Comparison of ENCODE assay signal across 16 cellular contexts in genomic region chr17:48486557-48486956, GRCh38. TPM values are rescaled to one million over a fixed set of nuclear protein-coding genes. Genes with fewer than 3 reads are reported as not detected.
DNase-seq lines count a peak whose midpoint lies in the region; ATAC-seq and TF ChIP-seq lines count a peak whose summit lies in the region.
"Had no signal": no experiment of that assay in that cellular context is flagged by ENCODE, and none has a peak within 500 bp of the region (broad histone marks: within the 10 kb centered on the region; RNA-seq: fewer than 3 reads in every experiment).

No MANE protein-coding gene starts in this region.

- BruUV-seq in A673 (replicated peaks; lab: Mats Ljungman, UMichigan), result no TSS peak

- no peak for TF ChIP-seq CTCF in hepatocyte (IDR thresholded peaks at IDR 0.05; ENCODE audit: poor library complexity)
- no peak for TF ChIP-seq CTCF in A673 (conservative IDR thresholded peaks at IDR 0.05; ENCODE audit: low read depth, low read length)
- TF ChIP-seq CTCF in left ventricle myocardium inferior (IDR thresholded peaks at IDR 0.05; ENCODE audit: borderline replicate concordance), result no peak

- H3K36me3 ChIP-seq in adipocyte (ENCODE audit: control insufficient read depth, insufficient read depth, low read length, severe bottlenecking) (no peaks in the 10 kb centered on the region), hepatocyte (replicated peaks; ENCODE audit: insufficient read depth, low read depth) (no peaks in the 10 kb centered on the region), A673 (ENCODE audit: insufficient read depth, low read length, poor library complexity, severe bottlenecking) (no peaks in the 10 kb centered on the region), left ventricle myocardium inferior (no peaks in the 10 kb centered on the region)
- H3K36me3 ChIP-seq: BLaER1 had no signal

- POLR2A ChIA-PET in A673 (lab: Charles Lee; ENCODE audit: low non-redundant PET), result no interaction called here

- no peaks in the 10 kb centered on the region for H3K9me3 ChIP-seq in adipocyte (ENCODE audit: control insufficient read depth, low read length)
- no peaks in the 10 kb centered on the region for H3K9me3 ChIP-seq in hepatocyte (ENCODE audit: low read depth)
- H3K9me3 ChIP-seq in A673 (ENCODE audit: low read depth, low read length, poor library complexity, severe bottlenecking), result no peaks in the 10 kb centered on the region
- no peaks in the 10 kb centered on the region for H3K9me3 ChIP-seq in left ventricle myocardium inferior (replicated peaks)
- H3K9me3 ChIP-seq: BLaER1 had no signal

- intact Hi-C loops in A673 (cut with micrococcal nuclease; ENCODE audit: unreplicated experiment) (no loop called here), left ventricle myocardium inferior (cut with micrococcal nuclease) (no loop called here)

- in situ Hi-C loops in ACHN (cut with HindIII; ENCODE audit: low pct_ligation_motif_present, low pct_unique_long_range_greater_than_20kb, low sequenced_read_pairs), result no loop called here

- H3K4me2 ChIP-seq in hepatocyte, result no peak overlapping the region
- H3K4me2 ChIP-seq: BLaER1 had no signal

- H3K36me3 Mint-ChIP-seq in stimulated activated naive B cell treated with anti-CD40 and anti-IgM and Interleukin-4, amounts not matched to agents 10 μg/mL and 1 μg/mL and 100 μg/mL, for 72 hours, result peaks cover 0 to 3% of the 10 kb centered on the region in 2 donors

- H3K27ac Mint-ChIP-seq in stimulated activated naive B cell treated with anti-CD40 and anti-IgM and Interleukin-4, amounts not matched to agents 10 μg/mL and 1 μg/mL and 100 μg/mL, for 72 hours, result no peak overlapping the region
- H3K27ac Mint-ChIP-seq: stimulated activated naive CD8-positive, alpha-beta T cell treated with anti-CD3 and anti-CD28 coated beads, Interleukin-15, amount 100 ng/mL, for 72 hours had no signal

- H3K4me3 Mint-ChIP-seq in stimulated activated naive B cell treated with anti-CD40 and anti-IgM and Interleukin-4, amounts not matched to agents 10 μg/mL and 1 μg/mL and 100 μg/mL, for 72 hours, result no peak overlapping the region
- H3K4me3 Mint-ChIP-seq: stimulated activated naive CD8-positive, alpha-beta T cell treated with anti-CD3 and anti-CD28 coated beads, Interleukin-15, amount 100 ng/mL, for 72 hours had no signal

- 50% methylated on average over 5 of the region's 5 CpGs for WGBS in hepatocyte (ENCODE audit: low lambda C conversion rate, missing lambda C conversion rate)

- H3K4me3 ChIP-seq in adipocyte (ENCODE audit: low read length) (no peak overlapping the region), hepatocyte (no peak overlapping the region), A673 (ENCODE audit: low read depth, low read length, poor library complexity, severe bottlenecking) (no peak overlapping the region), left ventricle myocardium inferior (no peak overlapping the region)
- H3K4me3 ChIP-seq: BLaER1 had no signal

- H2AFZ ChIP-seq in hepatocyte, result no peak overlapping the region

- ATAC-seq in stimulated activated naive B cell treated with anti-CD40 and anti-IgM and Interleukin-4, amounts not matched to agents 10 μg/mL and 1 μg/mL and 100 μg/mL, for 72 hours (replicated peaks), result no peak
- ATAC-seq: activated CD4-positive, CD25-positive, alpha-beta regulatory T cell treated with anti-CD3 and anti-CD28 coated beads, Interleukin-2, amount 50 U/mL, for 24 hours; stimulated activated naive CD8-positive, alpha-beta T cell treated with anti-CD3 and anti-CD28 coated beads, Interleukin-15, amount 100 ng/mL, for 72 hours had no signal

- H3K4me1 Mint-ChIP-seq in stimulated activated naive B cell treated with anti-CD40 and anti-IgM and Interleukin-4, amounts not matched to agents 10 μg/mL and 1 μg/mL and 100 μg/mL, for 72 hours, result peaks cover 24 to 40% of the 10 kb centered on the region in 2 donors

- H3K9me2 ChIP-seq in hepatocyte (replicated peaks; ENCODE audit: insufficient read depth), result no peaks in the 10 kb centered on the region

- CTCF ChIA-PET in A673 (lab: Charles Lee), result interaction anchor here (0.5 to 0.6 kb wide), 2 partner anchors 282 to 1830 kb away, joined by 3 read pairs; no protein-coding TSS in a partner anchor

- H3K4me1 ChIP-seq in adipocyte (ENCODE audit: control insufficient read depth, insufficient read depth, low read length) (peaks cover 30% of the 10 kb centered on the region), hepatocyte (ENCODE audit: insufficient read depth) (no peaks in the 10 kb centered on the region), A673 (ENCODE audit: insufficient read depth, low read length, poor library complexity, severe bottlenecking) (no peaks in the 10 kb centered on the region), left ventricle myocardium inferior (no peaks in the 10 kb centered on the region)

- DNase-seq in ACHN (peak; percentile 98), HK-2 (ENCODE audit: unreplicated experiment) (peak; percentile 85), adipocyte (ENCODE audit: low read depth) (peak; percentile 52), hepatocyte (ENCODE audit: low spot score) (peak; percentile 72), NCI-H2196 (lab: John Stamatoyannopoulos, UW; ENCODE audit: unreplicated experiment) (no peak), A673 (ENCODE audit: low spot score) (no peak), left ventricle myocardium inferior (no peak)
- DNase-seq in stimulated activated naive B cell treated with anti-CD40 and anti-IgM and Interleukin-4, amounts not matched to agents 10 μg/mL and 1 μg/mL and 100 μg/mL, for 72 hours, result no peak
- DNase-seq: activated gamma-delta T cell; NCI-H1105; NK-92 treated with Interleukin-12 subunit alpha and Interleukin-12 subunit beta, amount 100 ng/mL, for 24 hours; stimulated activated CD4-positive, alpha-beta T cell treated with anti-CD3 and anti-CD28 coated beads, Interleukin-12 subunit alpha, Interleukin-12 subunit beta, amount 100 ng/mL, for 4 hours; stimulated activated naive CD8-positive, alpha-beta T cell treated with anti-CD3 and anti-CD28 coated beads, Interleukin-15, amount 100 ng/mL, for 72 hours had no signal

- H3K9me3 Mint-ChIP-seq in stimulated activated naive B cell treated with anti-CD40 and anti-IgM and Interleukin-4, amounts not matched to agents 10 μg/mL and 1 μg/mL and 100 μg/mL, for 72 hours, result no peaks in the 10 kb centered on the region
- H3K9me3 Mint-ChIP-seq: stimulated activated naive CD8-positive, alpha-beta T cell treated with anti-CD3 and anti-CD28 coated beads, Interleukin-15, amount 100 ng/mL, for 72 hours had no signal

- H3K9ac ChIP-seq in adipocyte (ENCODE audit: low read length), result no peak overlapping the region
- H3K9ac ChIP-seq: BLaER1 had no signal

- H3K79me2 ChIP-seq in hepatocyte, result no peaks in the 10 kb centered on the region

- peaks cover 25 to 36% of the 10 kb centered on the region in 2 donors for H3K27me3 Mint-ChIP-seq in stimulated activated naive B cell treated with anti-CD40 and anti-IgM and Interleukin-4, amounts not matched to agents 10 μg/mL and 1 μg/mL and 100 μg/mL, for 72 hours

- H3K27me3 ChIP-seq in adipocyte (replicated peaks; ENCODE audit: control insufficient read depth, insufficient read depth, low read length) (no peaks in the 10 kb centered on the region), hepatocyte (peaks cover 28% of the 10 kb centered on the region), A673 (replicated peaks; ENCODE audit: insufficient read depth, low read depth, low read length, poor library complexity) (no peaks in the 10 kb centered on the region), left ventricle myocardium inferior (ENCODE audit: low read depth) (peaks cover 98% of the 10 kb centered on the region)

- no peaks in the 10 kb centered on the region for H4K20me1 ChIP-seq in hepatocyte (ENCODE audit: insufficient read depth, poor library complexity, severe bottlenecking)
- H4K20me1 ChIP-seq: BLaER1 had no signal

- H3K27ac ChIP-seq in hepatocyte (no peak overlapping the region), A673 (ENCODE audit: low read depth, low read length, poor library complexity, severe bottlenecking) (no peak overlapping the region), left ventricle myocardium inferior (replicated peaks) (no peak overlapping the region)
- H3K27ac ChIP-seq: BLaER1 had no signal

RNA-seq across cellular contexts. Expression of gene HOXB1, which starts 44.3 kb away (rescaled TPM):
- total RNA-seq in hepatocyte, result not detected in 2 replicates
- polyA plus RNA-seq in hepatocyte, result not detected in 2 replicates
- total RNA-seq in A673 (2021), result not detected in 2 replicates
- total RNA-seq in left ventricle myocardium inferior, result not detected
- total RNA-seq: mononuclear cell had no signal

RNA-seq across cellular contexts. Expression of gene SKAP1, which starts 56.5 kb away (rescaled TPM):
- total RNA-seq in hepatocyte (1.8 and 3.0 TPM in 2 replicates), A673 (2021) (not detected in 2 replicates), left ventricle myocardium inferior (0.27 TPM)
- 1.4 and 4.1 TPM in 2 replicates for polyA plus RNA-seq in hepatocyte

RNA-seq across cellular contexts. Expression of gene HOXB2, which starts 58.4 kb away (rescaled TPM):
- total RNA-seq in hepatocyte (5.6 and 6.7 TPM in 2 replicates), A673 (2021) (34.5 and 37.8 TPM in 2 replicates), left ventricle myocardium inferior (1.9 TPM)
- 20.7 and 29.9 TPM in 2 replicates for polyA plus RNA-seq in hepatocyte

Comparison
In these comparisons a context has a peak if more than half of its experiments do, and no peak if none do; other contexts are left out.
1. DNase-seq: peak in ACHN (single experiment), HK-2 (single experiment), adipocyte (single experiment) and hepatocyte (single experiment); none in NCI-H2196 (single experiment), A673 (single experiment), stimulated activated naive B cell treated with anti-CD40 and anti-IgM and Interleukin-4, amounts not matched to agents 10 μg/mL and 1 μg/mL and 100 μg/mL, for 72 hours (single experiment) and left ventricle myocardium inferior (single experiment).